Comparison of ENCODE assay signal across 8 cellular contexts in the genomic region with DNA sequence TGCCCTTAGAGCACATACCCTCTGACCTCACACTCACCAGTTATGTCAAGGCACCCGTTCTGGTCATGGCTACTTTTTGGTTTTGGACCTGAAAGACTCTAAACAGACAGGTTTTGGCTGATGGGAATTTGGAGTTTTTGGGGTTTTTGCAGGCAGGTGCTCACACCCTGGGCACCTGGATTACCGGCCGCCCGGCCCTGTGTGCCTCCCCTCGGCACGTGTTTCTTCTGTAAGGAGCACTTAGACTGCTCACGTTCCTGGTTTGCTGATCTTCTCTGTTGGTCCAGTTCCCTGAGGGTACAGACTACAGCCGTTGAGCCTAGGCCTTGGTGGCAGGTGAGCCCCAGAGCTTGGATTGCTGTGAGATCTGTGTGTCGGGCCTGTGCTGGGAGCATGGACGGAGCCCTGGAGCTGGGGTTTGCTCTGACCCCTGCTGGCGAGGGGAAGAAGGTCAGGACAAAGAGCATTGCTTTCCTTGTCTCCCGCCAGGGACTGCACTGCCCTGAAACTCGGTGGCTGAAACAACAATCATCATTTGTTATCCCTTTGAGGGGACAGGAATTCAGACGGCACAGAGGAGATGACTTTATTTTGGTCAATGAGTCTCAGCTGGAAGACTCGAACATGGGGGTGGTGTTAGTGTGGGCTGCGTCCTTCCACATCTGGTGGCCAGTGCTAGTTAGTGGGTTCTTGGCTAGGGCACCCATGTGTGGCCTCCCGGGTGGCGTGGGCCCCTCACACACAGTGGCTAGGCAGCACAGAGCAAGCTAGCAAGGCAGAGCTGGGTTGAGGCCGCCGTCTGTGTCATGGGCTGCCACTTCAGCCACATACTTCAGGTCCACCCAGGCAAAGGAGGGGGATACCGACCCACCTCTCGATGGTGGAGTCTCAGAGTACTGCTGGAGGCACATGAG.
DNase-seq lines count a peak whose midpoint lies in the region; ATAC-seq and TF ChIP-seq lines count a peak whose summit lies in the region.

No MANE protein-coding gene starts in this region.

- ATAC-seq in GM18520 (IDR thresholded peaks at IDR 0.05; ENCODE audit: unreplicated experiment) (no peak), GM18868 (IDR thresholded peaks at IDR 0.05; ENCODE audit: unreplicated experiment) (no peak)

- no peaks in the 10 kb centered on the region for H3K9me2 ChIP-seq in PC-9 (ENCODE audit: insufficient read depth)

- H4K20me1 ChIP-seq in PC-9 (ENCODE audit: insufficient read depth), result peaks cover 49% of the 10 kb centered on the region

- BruUV-seq in PC-9 (replicated peaks; lab: Mats Ljungman, UMichigan), result no TSS peak

- H3K4me1 ChIP-seq in PC-9 (replicated peaks; ENCODE audit: insufficient read depth), result no peaks in the 10 kb centered on the region

- H3K27me3 ChIP-seq in PC-9 (ENCODE audit: insufficient read depth, low read depth), result no peaks in the 10 kb centered on the region

- POLR2A ChIA-PET in PC-9 (lab: Charles Lee; ENCODE audit: unreplicated experiment), result no interaction called here

- H2AFZ ChIP-seq in PC-9, result no peak overlapping the region

- no peaks in the 10 kb centered on the region for H3K36me3 ChIP-seq in PC-9 (ENCODE audit: low read depth)

- intact Hi-C loops in PC-9 (cut with micrococcal nuclease; ENCODE audit: unreplicated experiment), result no loop called here

- peak; percentile 16 for DNase-seq in activated CD4-positive, alpha-beta T cell treated with anti-CD3 and anti-CD28 coated beads, Interleukin-2, amount 50 U/mL, for 1 hour
- no peak for DNase-seq in activated CD4-positive, alpha-beta T cell treated with anti-CD3 and anti-CD28 coated beads for 1 hour
- DNase-seq in PC-9 (peak in 1 of 2 experiments; percentile 12), epithelial cell of proximal tubule (ENCODE audit: low read depth) (no peak), middle frontal gyrus (ENCODE audit: extremely low spot score, low spot score) (peak; percentile 36), NCI-H446 treated with DMSO at 0.1 percent for 48 hours (lab: John Stamatoyannopoulos, UW) (no peak)

- CTCF ChIA-PET in PC-9 (lab: Charles Lee), result no interaction called here

- no peak overlapping the region for H3K4me2 ChIP-seq in PC-9

- no peaks in the 10 kb centered on the region for H3K9me3 ChIP-seq in PC-9 (ENCODE audit: insufficient read depth, low read depth)

- TF ChIP-seq CTCF in PC-9 (conservative IDR thresholded peaks at IDR 0.05) (peak; percentile 54), epithelial cell of proximal tubule (conservative IDR thresholded peaks at IDR 0.05; ENCODE audit: low read depth, low read length) (peak; percentile 72)

- no peaks in the 10 kb centered on the region for H3F3A ChIP-seq in PC-9 (ENCODE audit: insufficient read depth, low read depth)

- H3K4me3 ChIP-seq in PC-9, result no peak overlapping the region
- no peak overlapping the region for H3K4me3 ChIP-seq in epithelial cell of proximal tubule (ENCODE audit: low read depth, low read length)

- H3K79me2 ChIP-seq in PC-9 (ENCODE audit: low read depth), result peaks cover 54% of the 10 kb centered on the region

- H3K27ac ChIP-seq in PC-9, result no peak overlapping the region

Comparison
In these comparisons a context has a peak if more than half of its experiments do, and no peak if none do; other contexts are left out.
1. DNase-seq: peak in activated CD4-positive, alpha-beta T cell treated with anti-CD3 and anti-CD28 coated beads, Interleukin-2, amount 50 U/mL, for 1 hour (single experiment) and middle frontal gyrus (single experiment); none in activated CD4-positive, alpha-beta T cell treated with anti-CD3 and anti-CD28 coated beads for 1 hour (single experiment), epithelial cell of proximal tubule (single experiment) and NCI-H446 treated with DMSO at 0.1 percent for 48 hours (single experiment).